Comparison of ENCODE assay signal across 7 cellular contexts in genomic region chr2:216222650-216223352, GRCh38.
DNase-seq lines count a peak whose midpoint lies in the region; ATAC-seq, FAIRE-seq and TF ChIP-seq lines count a peak whose summit lies in the region.

No MANE protein-coding gene starts in this region.

- TF ChIP-seq CTCF in cardiac fibroblast (IDR thresholded peaks at IDR 0.05; ENCODE audit: low read depth, low read length): peak; percentile 51

- TF ChIP-seq POLR2A in GM12892 (IDR thresholded peaks at IDR 0.05; ENCODE audit: low read depth, low read length): no peak

- no peak for DNase-seq in GM12892 (ENCODE audit: insufficient read length)
- DNase-seq in HS-5 (ENCODE audit: low read depth): peak; percentile 35
- peak; percentile 14 to 71 for DNase-seq in cardiac fibroblast (ENCODE audit: low read depth in 2 of 2)
- no peak for DNase-seq in effector CD4-positive, alpha-beta T cell
- no peak for DNase-seq in COLO829 (ENCODE audit: low spot score)
- no peak for DNase-seq in NCI-H1694 (lab: John Stamatoyannopoulos, UW)

- no peak overlapping the region for H3K4me3 ChIP-seq in cardiac fibroblast (replicated peaks in 1 of 2; ENCODE audit: low read depth in 2 of 2, low read length in 2 of 2)

- peak; percentile 64 for ATAC-seq in GM21447 (IDR thresholded peaks at IDR 0.05; ENCODE audit: unreplicated experiment)

- FAIRE-seq in GM12892 (lab: Jason Lieb, UNC): peak; percentile 21

Comparison
In these comparisons a context has a peak if more than half of its experiments do, and no peak if none do; other contexts are left out.
1. DNase-seq: peak in HS-5 (single experiment) and cardiac fibroblast (2 of 2); none in GM12892 (single experiment), effector CD4-positive, alpha-beta T cell (single experiment), COLO829 (single experiment) and NCI-H1694 (single experiment).